34 cellular contexts compared by ENCODE assay signal in the genomic region with DNA sequence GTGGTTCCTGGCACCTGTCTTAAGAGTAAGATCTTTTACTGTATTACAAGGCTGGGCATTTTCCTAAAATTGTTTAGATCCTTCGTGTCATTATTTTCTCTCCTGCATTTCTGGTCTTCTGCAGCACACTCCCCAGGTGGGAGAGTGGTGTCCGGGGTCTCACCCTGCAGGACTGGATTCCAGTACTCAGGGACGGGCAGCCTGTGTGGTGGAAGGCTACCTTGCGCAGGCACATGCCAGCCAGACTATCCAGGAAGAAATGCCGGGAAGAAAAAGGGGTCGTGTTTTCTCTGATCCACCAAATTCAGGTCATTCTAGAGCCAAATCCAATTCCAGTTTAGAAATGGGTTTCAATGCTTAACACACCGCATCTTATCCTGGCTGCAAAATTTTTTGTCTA. TPM values are rescaled to one million over a fixed set of nuclear protein-coding genes. Genes with fewer than 3 reads are reported as not detected.
"Had no signal": no experiment of that assay in that cellular context is flagged by ENCODE, and none has a peak within 500 bp of the region (broad histone marks: within the 10 kb centered on the region; RNA-seq: fewer than 3 reads in every experiment).

No MANE protein-coding gene starts in this region.

- H3K4me1 Mint-ChIP-seq: naive thymus-derived CD8-positive, alpha-beta T cell; nephron progenitor cell; stimulated activated effector memory CD8-positive, alpha-beta T cell treated with anti-CD3 and anti-CD28 coated beads, Interleukin-12 subunit alpha, Interleukin-12 subunit beta, amount 100 ng/mL, for 72 hours; stimulated activated naive B cell treated with anti-CD40 and anti-IgM and Interleukin-4, amounts not matched to agents 10 μg/mL and 1 μg/mL and 100 μg/mL, for 72 hours had no signal

- H3K27ac Mint-ChIP-seq: natural killer cell treated with Interleukin-12 subunit alpha and Interleukin-12 subunit beta and Interleukin-15 and Interleukin-18, amount 100 ng/mL, for 72 hours; nephron progenitor cell; progenitor cell of endocrine pancreas; stimulated activated effector memory CD8-positive, alpha-beta T cell treated with anti-CD3 and anti-CD28 coated beads, Interleukin-12 subunit alpha, Interleukin-12 subunit beta, amount 100 ng/mL, for 72 hours; stimulated activated naive B cell treated with anti-CD40 and anti-IgM and Interleukin-4, amounts not matched to agents 10 μg/mL and 1 μg/mL and 100 μg/mL, for 72 hours; stimulated activated naive CD8-positive, alpha-beta T cell treated with anti-CD3 and anti-CD28 coated beads, Interleukin-15, Interleukin-2, amounts not matched to agents 100 ng/mL and 50 ng/mL, for 24 hours; type B pancreatic cell had no signal

- H3K9me3 Mint-ChIP-seq: naive thymus-derived CD8-positive, alpha-beta T cell; natural killer cell treated with Interleukin-12 subunit alpha and Interleukin-12 subunit beta and Interleukin-15 and Interleukin-18, amount 100 ng/mL, for 72 hours; nephron progenitor cell; neural crest cell; stimulated activated effector memory CD8-positive, alpha-beta T cell treated with anti-CD3 and anti-CD28 coated beads, Interleukin-12 subunit alpha, Interleukin-12 subunit beta, amount 100 ng/mL, for 72 hours; stimulated activated naive B cell treated with anti-CD40 and anti-IgM and Interleukin-4, amounts not matched to agents 10 μg/mL and 1 μg/mL and 100 μg/mL, for 72 hours; stimulated activated naive CD8-positive, alpha-beta T cell treated with anti-CD3 and anti-CD28 coated beads, Interleukin-15, Interleukin-2, amounts not matched to agents 100 ng/mL and 50 ng/mL, for 24 hours; type B pancreatic cell had no signal

- H3K4me1 ChIP-seq: parathyroid adenoma, psoas muscle, right lobe of liver, sigmoid colon, stomach, thyroid gland, tibial nerve, vagina had no signal

- H3K36me3 Mint-ChIP-seq: naive thymus-derived CD8-positive, alpha-beta T cell; natural killer cell treated with Interleukin-12 subunit alpha and Interleukin-12 subunit beta and Interleukin-15 and Interleukin-18, amount 100 ng/mL, for 72 hours; stimulated activated effector memory CD8-positive, alpha-beta T cell treated with anti-CD3 and anti-CD28 coated beads, Interleukin-12 subunit alpha, Interleukin-12 subunit beta, amount 100 ng/mL, for 72 hours; stimulated activated naive B cell treated with anti-CD40 and anti-IgM and Interleukin-4, amounts not matched to agents 10 μg/mL and 1 μg/mL and 100 μg/mL, for 72 hours; type B pancreatic cell had no signal

- H3K36me3 ChIP-seq: neutrophil, ovary, right lobe of liver, sigmoid colon, stomach, thoracic aorta, thyroid gland, tibial nerve, vagina had no signal

- ATAC-seq: naive thymus-derived CD8-positive, alpha-beta T cell; natural killer cell treated with Interleukin-12 subunit alpha and Interleukin-12 subunit beta and Interleukin-15 and Interleukin-18, amount 100 ng/mL, for 72 hours; psoas muscle; right cardiac atrium; right lobe of liver; stimulated activated effector memory CD8-positive, alpha-beta T cell treated with anti-CD3 and anti-CD28 coated beads, Interleukin-12 subunit alpha, Interleukin-12 subunit beta, amount 100 ng/mL, for 72 hours; stimulated activated naive B cell treated with anti-CD40 and anti-IgM and Interleukin-4, amounts not matched to agents 10 μg/mL and 1 μg/mL and 100 μg/mL, for 72 hours had no signal

- DNase-seq: naive thymus-derived CD8-positive, alpha-beta T cell; nephron progenitor cell; nucleus accumbens; ovary; posterior cingulate gyrus; psoas muscle; right cardiac atrium; right lobe of liver; sigmoid colon; small intestine; stimulated activated CD4-positive, alpha-beta T cell treated with anti-CD3 and anti-CD28 coated beads, Interleukin-15, amount 100 ng/mL, for 24 hours; stimulated activated CD4-positive, alpha-beta T cell treated with anti-CD3 and anti-CD28 coated beads, Interleukin-2, amount 100 ng/mL, for 24 hours; stimulated activated CD4-positive, alpha-beta T cell treated with anti-CD3 and anti-CD28 coated beads, Interleukin-2, amount 100 ng/mL, for 48 hours; stimulated activated CD4-positive, alpha-beta T cell treated with anti-CD3 and anti-CD28 coated beads, Interleukin-4, amount 100 ng/mL, for 24 hours; stimulated activated naive B cell treated with anti-CD40 and anti-IgM and Interleukin-4, amounts not matched to agents 10 μg/mL and 1 μg/mL and 100 μg/mL, for 72 hours; stimulated activated naive CD4-positive, alpha-beta T cell treated with Interleukin-2 at 50 U/mL for 16 hours; stomach; thyroid gland had no signal

- H3K27me3 ChIP-seq: ovary, right lobe of liver, vagina had no signal

- H3K27ac ChIP-seq: neutrophil, ovary, parathyroid adenoma, psoas muscle, right lobe of liver, sigmoid colon, stomach, thoracic aorta, thyroid gland, tibial nerve, vagina had no signal

- H3K4me3 ChIP-seq: ovary, psoas muscle, right lobe of liver, sigmoid colon, stomach, thoracic aorta, thyroid gland, tibial nerve, vagina had no signal

- H3K9me3 ChIP-seq: neutrophil, ovary, psoas muscle, right lobe of liver, sigmoid colon, stomach, thoracic aorta, thyroid gland, tibial nerve, vagina had no signal

- H3K9ac ChIP-seq: parathyroid adenoma had no signal

- H3K4me3 Mint-ChIP-seq: naive thymus-derived CD8-positive, alpha-beta T cell; natural killer cell treated with Interleukin-12 subunit alpha and Interleukin-12 subunit beta and Interleukin-15 and Interleukin-18, amount 100 ng/mL, for 72 hours; nephron progenitor cell; neural crest cell; stimulated activated effector memory CD8-positive, alpha-beta T cell treated with anti-CD3 and anti-CD28 coated beads, Interleukin-12 subunit alpha, Interleukin-12 subunit beta, amount 100 ng/mL, for 72 hours; stimulated activated naive B cell treated with anti-CD40 and anti-IgM and Interleukin-4, amounts not matched to agents 10 μg/mL and 1 μg/mL and 100 μg/mL, for 72 hours; stimulated activated naive CD8-positive, alpha-beta T cell treated with anti-CD3 and anti-CD28 coated beads, Interleukin-15, Interleukin-2, amounts not matched to agents 100 ng/mL and 50 ng/mL, for 24 hours; type B pancreatic cell had no signal

- FAIRE-seq: small intestine, urothelium cell line had no signal

RNA-seq across cellular contexts. Expression of a gene that starts 27.7 kb away (rescaled TPM):
- total RNA-seq: naive thymus-derived CD8-positive, alpha-beta T cell; natural killer cell treated with Interleukin-12 subunit alpha and Interleukin-12 subunit beta and Interleukin-15 and Interleukin-18, amount 100 ng/mL, for 72 hours; omental fat pad; ovary; progenitor cell of endocrine pancreas; psoas muscle; renal cortical epithelial cell; right cardiac atrium; sigmoid colon; subcutaneous adipose tissue; thoracic aorta; thyroid gland; ureter; vagina had no signal
- polyA plus RNA-seq: naive thymus-derived CD8-positive, alpha-beta T cell; psoas muscle; right cardiac atrium; sigmoid colon; small intestine; stomach had no signal
